1 cellular context compared by ENCODE assay signal in the genomic region with DNA sequence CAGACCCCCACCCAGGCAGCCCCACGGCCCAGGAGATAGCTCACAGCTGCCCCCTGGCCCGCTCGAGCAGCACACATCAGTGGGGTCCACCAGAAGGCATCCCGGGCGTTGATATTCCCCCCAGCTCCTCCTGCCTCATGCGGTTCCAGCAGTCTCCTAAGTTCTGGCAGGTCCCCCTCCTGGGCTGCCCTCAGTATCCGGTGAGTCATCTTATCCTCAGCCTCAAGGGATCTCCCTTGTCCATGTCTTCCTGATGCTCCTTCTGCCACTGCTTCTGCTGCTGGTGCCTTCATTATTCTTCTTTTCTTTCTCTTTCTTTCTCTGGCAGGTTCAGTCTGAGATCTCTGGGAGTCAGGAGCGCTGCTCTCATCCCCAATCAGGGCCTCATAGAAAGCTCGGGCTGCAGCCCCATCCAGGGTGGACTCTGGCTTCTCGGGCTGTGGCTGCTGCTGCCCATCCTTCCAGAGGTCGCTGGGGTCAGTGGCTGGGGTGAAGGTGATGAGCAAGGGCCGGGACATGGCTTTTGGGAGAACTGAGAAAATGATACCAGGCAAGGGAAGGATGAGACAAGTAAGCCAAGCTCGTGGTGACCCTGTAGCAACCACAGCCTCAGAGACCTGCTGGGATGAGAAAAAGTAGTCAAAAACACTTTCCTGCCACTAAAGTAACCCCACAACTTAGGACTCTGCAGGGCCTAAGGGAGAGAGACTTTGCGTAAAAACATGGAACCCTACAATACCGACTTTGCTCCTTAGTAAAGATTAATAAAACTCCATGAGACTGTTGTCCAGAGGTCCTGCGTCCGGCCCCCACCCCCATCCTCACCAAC.
A peak's percentile ranks its signal among the peaks of the same experiment; 100 is the strongest.
TF ChIP-seq lines count a peak whose summit lies in the region.

No MANE protein-coding gene starts in this region.

TF ChIP-seq in HEK293, 187 proteins besides CTCF, POLR2A, EP300 and RAD21 (continued from another document):
- TF ChIP-seq, protein P1, sequence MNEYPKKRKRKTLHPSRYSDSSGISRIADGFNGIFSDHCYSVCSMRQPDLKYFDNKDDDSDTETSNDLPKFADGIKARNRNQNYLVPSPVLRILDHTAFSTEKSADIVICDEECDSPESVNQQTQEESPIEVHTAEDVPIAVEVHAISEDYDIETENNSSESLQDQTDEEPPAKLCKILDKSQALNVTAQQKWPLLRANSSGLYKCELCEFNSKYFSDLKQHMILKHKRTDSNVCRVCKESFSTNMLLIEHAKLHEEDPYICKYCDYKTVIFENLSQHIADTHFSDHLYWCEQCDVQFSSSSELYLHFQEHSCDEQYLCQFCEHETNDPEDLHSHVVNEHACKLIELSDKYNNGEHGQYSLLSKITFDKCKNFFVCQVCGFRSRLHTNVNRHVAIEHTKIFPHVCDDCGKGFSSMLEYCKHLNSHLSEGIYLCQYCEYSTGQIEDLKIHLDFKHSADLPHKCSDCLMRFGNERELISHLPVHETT (tag by site-specific recombination; IDR thresholded peaks at IDR 0.05), result no peak; the same call in 1 of the 2 replicates
- TF ChIP-seq ZBTB7A (tag by site-specific recombination; IDR thresholded peaks at IDR 0.05; ENCODE audit: low read depth) (no peak), ZNF2 (tag by site-specific recombination; IDR thresholded peaks at IDR 0.05) (no peak), ZNF175 (tag by site-specific recombination; IDR thresholded peaks at IDR 0.05) (no peak), HIC1 (tag by site-specific recombination; IDR thresholded peaks at IDR 0.05) (peak; percentile 38; the same call in 1 of the 2 replicates), ZNF701 (tag by site-specific recombination; IDR thresholded peaks at IDR 0.05) (no peak), ZFP37 (tag by site-specific recombination; IDR thresholded peaks at IDR 0.05) (no peak; the same call in none of the 2 replicates), HOXC10 (CRISPR knock-in tag; IDR thresholded peaks at IDR 0.05) (no peak), GLIS1 (tag by site-specific recombination; IDR thresholded peaks at IDR 0.05) (peak; percentile 70), ZNF692 (tag by site-specific recombination; IDR thresholded peaks at IDR 0.05) (peak; percentile 89), ZNF155 (tag by site-specific recombination; IDR thresholded peaks at IDR 0.05) (no peak), OSR2 (tag by site-specific recombination; IDR thresholded peaks at IDR 0.05) (peak; percentile 81)
